1 cellular context compared by ENCODE assay signal in genomic region chr5:56147679-56148230, GRCh38.
TF ChIP-seq lines count a peak whose summit lies in the region.

No MANE protein-coding gene starts in this region.

TF ChIP-seq in H1, 55 proteins besides CTCF, POLR2A, EP300 and RAD21 (continued from another document):
- TF ChIP-seq RNF2 (IDR thresholded peaks at IDR 0.05; ENCODE audit: borderline replicate concordance, low read depth, low read length, missing control alignments, poor library complexity, severe bottlenecking) (no peak), CHD2 (IDR thresholded peaks at IDR 0.05; ENCODE audit: low read length) (no peak), BACH1 (IDR thresholded peaks at IDR 0.05; ENCODE audit: low read length) (no peak), KDM1A (IDR thresholded peaks at IDR 0.05; ENCODE audit: borderline replicate concordance, low read length) (no peak), CBX8 (IDR thresholded peaks at IDR 0.05; ENCODE audit: borderline replicate concordance, low read depth, low read length) (no peak)
